10 cellular contexts compared by ENCODE assay signal in the genomic region with DNA sequence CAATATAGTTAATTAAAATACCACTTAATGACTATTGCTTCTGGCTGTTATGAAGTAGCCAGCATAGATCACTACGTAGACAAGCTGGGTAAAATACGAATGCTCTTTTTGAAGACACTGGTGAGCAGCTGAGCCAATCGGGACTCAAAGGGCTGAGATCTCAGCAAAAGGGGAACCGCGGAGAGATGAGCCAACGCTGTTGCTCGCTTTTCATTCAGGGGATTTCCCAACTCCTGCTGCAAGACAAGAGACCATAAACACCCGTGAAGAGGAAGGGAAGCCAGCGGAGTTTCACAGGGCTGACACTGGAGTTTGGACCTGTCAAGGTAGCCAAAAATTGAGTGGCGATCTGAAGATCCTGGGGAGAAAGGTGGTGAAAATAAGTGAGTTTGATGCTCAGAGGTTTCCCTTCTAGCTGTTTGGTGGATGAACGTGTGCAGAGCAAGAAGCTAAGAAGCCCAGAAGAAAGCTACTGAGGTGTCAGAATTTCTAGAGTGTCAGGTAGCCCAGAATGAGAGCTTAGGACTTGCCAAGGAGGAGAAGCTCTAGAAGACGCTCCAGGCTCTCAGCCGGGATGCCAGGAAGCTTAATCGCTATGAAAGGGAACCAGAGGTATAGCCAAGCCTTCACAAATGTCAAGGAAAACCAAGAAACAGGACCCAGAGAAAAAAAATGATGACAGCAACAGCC.
A peak's percentile ranks its signal among the peaks of the same experiment; 100 is the strongest.
DNase-seq lines count a peak whose midpoint lies in the region; ATAC-seq, FAIRE-seq and TF ChIP-seq lines count a peak whose summit lies in the region.
"Had no signal": no experiment of that assay in that cellular context is flagged by ENCODE, and none has a peak within 500 bp of the region (broad histone marks: within the 10 kb centered on the region; RNA-seq: fewer than 3 reads in every experiment).

No MANE protein-coding gene starts in this region.

- DNase-seq in GM19239 (ENCODE audit: insufficient read length, low spot score) (peak; percentile 47), head of caudate nucleus (peak in 24 of 42 donors; percentile 19 to 65 (median 37)), H9 (no peak), endodermal cell (no peak)
- DNase-seq in T-helper 2 cell treated with Interferon-gamma antibody and Interleukin-4, amounts not matched to agents 5 μg/mL and 100 μg/mL, for 36 hours (ENCODE audit: low spot score) = peak; percentile 5
- peak; percentile 6 to 8 for DNase-seq in stimulated activated CD8-positive, alpha-beta memory T cell treated with anti-CD3 and anti-CD28 coated beads, Interleukin-15, amount 100 ng/mL, for 4 hours (ENCODE audit: low read depth in 2 of 2)
- DNase-seq: NCI-H2081 treated with DMSO at 0.1 percent for 48 hours had no signal

- H3K4me1 ChIP-seq in H9 (ENCODE audit: insufficient read depth, low read length) = no peaks in the 10 kb centered on the region
- H3K4me1 ChIP-seq in endodermal cell (ENCODE audit: control insufficient read depth, insufficient read depth, low read length) = no peaks in the 10 kb centered on the region

- H2AFZ ChIP-seq in H9 (ENCODE audit: low read length) = no peak overlapping the region

- peak; percentile 71 for FAIRE-seq in GM19239 (lab: Jason Lieb, UNC)
- FAIRE-seq: bronchial epithelial cell had no signal

- H3K23ac ChIP-seq in H9 (ENCODE audit: insufficient read length, low read depth, low read length) = no peak overlapping the region

- WGBS in H9 (ENCODE audit: extremely low coverage, insufficient read length, low lambda C conversion rate) = no CpG with 5 or more reads among the region's 14 CpGs
- WGBS in endodermal cell (ENCODE audit: insufficient coverage in 1 of 2, insufficient read length in 1 of 2), 2 experiments = 75% methylated on average over 13 to 14 of the region's 14 CpGs

- no peak for TF ChIP-seq CTCF in H9 (conservative IDR thresholded peaks at IDR 0.05)
- TF ChIP-seq CTCF in endodermal cell (conservative IDR thresholded peaks at IDR 0.05) = no peak

- no peak overlapping the region for H4K8ac ChIP-seq in H9 (replicated peaks; ENCODE audit: insufficient read length, low read depth, low read length)

- no peaks in the 10 kb centered on the region for H3K23me2 ChIP-seq in H9 (ENCODE audit: insufficient read length, low read depth, low read length, poor library complexity, severe bottlenecking)

- intact Hi-C loops in head of caudate nucleus (cut with DNase I) = no loop called here

- no peaks in the 10 kb centered on the region for H3K27me3 ChIP-seq in H9 (ENCODE audit: insufficient read depth, low read length)
- H3K27me3 ChIP-seq in endodermal cell (ENCODE audit: control insufficient read depth, insufficient read depth, low read length, poor library complexity, severe bottlenecking) = no peaks in the 10 kb centered on the region

- H4K91ac ChIP-seq in H9 (ENCODE audit: insufficient read length, low read depth, low read length) = no peak overlapping the region

- H3K56ac ChIP-seq in H9 (ENCODE audit: insufficient read length, low read depth, low read length) = no peak overlapping the region

- no peak overlapping the region for H3K18ac ChIP-seq in H9 (ENCODE audit: insufficient read length, low read depth, low read length)

- H3K79me2 ChIP-seq in H9 (ENCODE audit: insufficient read depth, low read length) = no peaks in the 10 kb centered on the region

- H3K9ac ChIP-seq in H9 (ENCODE audit: extremely low read depth, insufficient read length, low read length) (no peak overlapping the region), endodermal cell (ENCODE audit: extremely low read depth, low read length, poor library complexity, severe bottlenecking) (no peak overlapping the region)

- no peak overlapping the region for H2BK5ac ChIP-seq in H9 (ENCODE audit: insufficient read length, low read length)

- no peaks in the 10 kb centered on the region for H3K36me3 Mint-ChIP-seq in T-helper 2 cell treated with Interferon-gamma antibody and Interleukin-4, amounts not matched to agents 5 μg/mL and 100 μg/mL, for 36 hours (ENCODE audit: low read depth)
- H3K36me3 Mint-ChIP-seq in H9 (ENCODE audit: insufficient read depth in 1 of 3, low read depth in 3 of 3) = peaks cover 0 to 4% (median 0%) of the 10 kb centered on the region in 3 experiments; a peak in 1 of 7 replicates
- H3K36me3 Mint-ChIP-seq in endodermal cell (ENCODE audit: low read depth) = no peaks in the 10 kb centered on the region

- no peaks in the 10 kb centered on the region for H3K36me3 ChIP-seq in endodermal cell (ENCODE audit: control insufficient read depth, insufficient read depth, low read length)

- peaks cover 6% of the 10 kb centered on the region for H3K4me1 Mint-ChIP-seq in T-helper 2 cell treated with Interferon-gamma antibody and Interleukin-4, amounts not matched to agents 5 μg/mL and 100 μg/mL, for 36 hours (ENCODE audit: low read depth)
- H3K4me1 Mint-ChIP-seq in H9 (peaks cover 0 to 13% of the 10 kb centered on the region in 2 experiments; a peak in 2 of 4 replicates), endodermal cell (no peaks in the 10 kb centered on the region)

- H3K27ac Mint-ChIP-seq in T-helper 2 cell treated with Interferon-gamma antibody and Interleukin-4, amounts not matched to agents 5 μg/mL and 100 μg/mL, for 36 hours = no peak overlapping the region
- H3K27ac Mint-ChIP-seq in H9 (no peak overlapping the region), endodermal cell (no peak overlapping the region)

- H4K5ac ChIP-seq in H9 (ENCODE audit: insufficient read length, low read depth, low read length) = no peak overlapping the region

- ATAC-seq in GM21619 (IDR thresholded peaks at IDR 0.05; ENCODE audit: unreplicated experiment) (no peak), HG02885 (IDR thresholded peaks at IDR 0.05; ENCODE audit: poor library complexity, unreplicated experiment) (no peak)

- peaks cover 14% of the 10 kb centered on the region for H3K27me3 Mint-ChIP-seq in T-helper 2 cell treated with Interferon-gamma antibody and Interleukin-4, amounts not matched to agents 5 μg/mL and 100 μg/mL, for 36 hours (ENCODE audit: low read depth)
- H3K27me3 Mint-ChIP-seq in H9 (ENCODE audit: low read depth) (peaks cover 3% of the 10 kb centered on the region; the same call in 1 of the 2 replicates), endodermal cell (ENCODE audit: insufficient read depth) (no peaks in the 10 kb centered on the region)

- no peak overlapping the region for H2AK5ac ChIP-seq in H9 (ENCODE audit: insufficient read length, low read length)

- no peak overlapping the region for H3K4ac ChIP-seq in H9 (ENCODE audit: low read depth, low read length)

- H3K4me3 ChIP-seq in endodermal cell (ENCODE audit: low read length) = no peak overlapping the region

- no peak overlapping the region for H3K4me2 ChIP-seq in H9 (ENCODE audit: insufficient read depth, insufficient read length, low read length)

- H3K9me3 ChIP-seq in H9 (ENCODE audit: control insufficient read depth, low read depth, low read length) (no peaks in the 10 kb centered on the region), endodermal cell (ENCODE audit: control insufficient read depth, low read length) (peaks cover 11% of the 10 kb centered on the region)

- H3K4me3 Mint-ChIP-seq in T-helper 2 cell treated with Interferon-gamma antibody and Interleukin-4, amounts not matched to agents 5 μg/mL and 100 μg/mL, for 36 hours = peak overlapping the region; percentile 6
- H3K4me3 Mint-ChIP-seq in H9 (no peak overlapping the region), endodermal cell (no peak overlapping the region)

- no peaks in the 10 kb centered on the region for H3K79me1 ChIP-seq in H9 (ENCODE audit: insufficient read depth, low read depth, low read length, poor library complexity, severe bottlenecking)

- no peak overlapping the region for H2BK20ac ChIP-seq in H9 (ENCODE audit: low read depth, low read length, poor library complexity, severe bottlenecking)

- no peak overlapping the region for H3T11ph ChIP-seq in H9 (ENCODE audit: low read length)

- no peak overlapping the region for H2BK15ac ChIP-seq in H9 (ENCODE audit: low read depth, low read length)

- H2BK120ac ChIP-seq in H9 (ENCODE audit: low read depth, low read length, poor library complexity, severe bottlenecking) = no peak overlapping the region

- H3K27ac ChIP-seq in H9 (ENCODE audit: insufficient read length, low read depth, low read length) (no peak overlapping the region), endodermal cell (ENCODE audit: low read depth, low read length) (no peak overlapping the region)

- H4K20me1 ChIP-seq in H9 (ENCODE audit: control insufficient read depth, insufficient read depth, insufficient read length) = no peaks in the 10 kb centered on the region

- no peak overlapping the region for H2BK12ac ChIP-seq in H9 (ENCODE audit: insufficient read length, low read depth, low read length)

- H3K9me3 Mint-ChIP-seq in T-helper 2 cell treated with Interferon-gamma antibody and Interleukin-4, amounts not matched to agents 5 μg/mL and 100 μg/mL, for 36 hours = peaks cover 11% of the 10 kb centered on the region
- peaks cover 12 to 15% of the 10 kb centered on the region in 2 experiments for H3K9me3 Mint-ChIP-seq in H9
- peaks cover 16% of the 10 kb centered on the region for H3K9me3 Mint-ChIP-seq in endodermal cell

- H3K14ac ChIP-seq in H9 (ENCODE audit: insufficient read depth, low read length) = no peak overlapping the region

Comparison
In these comparisons a context has a peak if more than half of its experiments do, and no peak if none do; other contexts are left out.
1. DNase-seq: peak in GM19239 (single experiment), T-helper 2 cell treated with Interferon-gamma antibody and Interleukin-4, amounts not matched to agents 5 μg/mL and 100 μg/mL, for 36 hours (single experiment), head of caudate nucleus (24 of 42) and stimulated activated CD8-positive, alpha-beta memory T cell treated with anti-CD3 and anti-CD28 coated beads, Interleukin-15, amount 100 ng/mL, for 4 hours (2 of 2); none in H9 (single experiment) and endodermal cell (single experiment).